ENCODE assay signal across 15 cellular contexts in the genomic region with DNA sequence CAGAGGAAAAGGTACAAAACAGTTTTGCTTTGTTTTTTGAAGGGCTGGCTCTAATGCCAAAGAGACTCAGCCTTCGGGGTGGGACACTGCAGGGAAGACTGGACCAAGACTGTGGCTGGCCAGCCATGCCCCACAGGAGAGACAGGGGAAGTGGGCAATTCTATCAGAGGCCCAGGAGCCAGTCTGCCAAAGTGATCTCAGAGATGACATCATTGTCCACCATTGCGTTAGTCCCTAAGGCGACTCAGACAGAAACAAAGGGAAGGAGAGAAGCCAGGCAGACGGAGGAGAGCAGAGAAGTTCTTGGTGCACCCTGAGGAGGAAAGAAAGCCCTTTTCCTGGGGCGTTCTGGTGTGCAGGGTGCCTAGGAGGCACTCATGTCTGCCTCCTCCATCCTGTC. TPM values are rescaled to one million over a fixed set of nuclear protein-coding genes. Genes with fewer than 3 reads are reported as not detected.
DNase-seq lines count a peak whose midpoint lies in the region; ATAC-seq and TF ChIP-seq lines count a peak whose summit lies in the region.
"Had no signal": no experiment of that assay in that cellular context is flagged by ENCODE, and none has a peak within 500 bp of the region (broad histone marks: within the 10 kb centered on the region; RNA-seq: fewer than 3 reads in every experiment).

No MANE protein-coding gene starts in this region.

- in situ Hi-C loops in mammary epithelial cell (cut with MboI; ENCODE audit: low sequenced_read_pairs in 2 of 2): loop anchor here in 1 of 2 donors (25.0 kb wide), 1 partner anchor 292 kb away; no protein-coding TSS in a partner anchor

- BruUV-seq in mammary epithelial cell (replicated peaks; lab: Mats Ljungman, UMichigan) (no TSS peak), MCF 10A (replicated peaks; lab: Mats Ljungman, UMichigan) (no TSS peak)

- TF ChIP-seq CTCF in mammary epithelial cell (conservative IDR thresholded peaks at IDR 0.05 in 1 of 2, IDR thresholded peaks at IDR 0.05 in 1 of 2; ENCODE audit: extremely low read depth in 1 of 2, insufficient read depth in 1 of 2, low read depth in 1 of 2, low read length in 2 of 2): no peak
- TF ChIP-seq CTCF in MCF 10A (IDR thresholded peaks at IDR 0.05; ENCODE audit: unreplicated experiment): no peak
- no peak for TF ChIP-seq CTCF in foreskin fibroblast (IDR thresholded peaks at IDR 0.05; ENCODE audit: low read depth, low read length)
- TF ChIP-seq CTCF in upper lobe of right lung (IDR thresholded peaks at IDR 0.05): no peak

- DNase-seq in mammary epithelial cell (no peak), MCF 10A (ENCODE audit: unreplicated experiment) (no peak), foreskin fibroblast (peak; percentile 62 to 74), upper lobe of right lung (no peak), NCI-H748 treated with DMSO at 0.1 percent for 48 hours (lab: John Stamatoyannopoulos, UW) (no peak), NCI-H2029 treated with DMSO at 0.1 percent for 48 hours (lab: John Stamatoyannopoulos, UW) (no peak)
- DNase-seq: activated CD4-positive, alpha-beta T cell treated with anti-CD3 and anti-CD28 coated beads for 1 hour; body of pancreas; MM.1S; natural killer cell; NCI-H774 had no signal

- H3K4me3 Mint-ChIP-seq in MCF 10A (ENCODE audit: unreplicated experiment): no peak overlapping the region
- H3K4me3 Mint-ChIP-seq: natural killer cell had no signal

- ATAC-seq in SK-N-SH treated with all-trans-retinoic acid at 6 μM for 48 hours (peak; percentile 37), upper lobe of right lung (peak; percentile 30), HG03442 (IDR thresholded peaks at IDR 0.05; ENCODE audit: unreplicated experiment) (no peak)
- ATAC-seq: natural killer cell had no signal

- no peaks in the 10 kb centered on the region for H3K4me1 ChIP-seq in mammary epithelial cell (ENCODE audit: insufficient read depth, low read length)
- H3K4me1 ChIP-seq in upper lobe of right lung: peaks cover 6% of the 10 kb centered on the region

- H3K36me3 Mint-ChIP-seq in MCF 10A (ENCODE audit: insufficient read depth, unreplicated experiment): no peaks in the 10 kb centered on the region
- H3K36me3 Mint-ChIP-seq: natural killer cell had no signal

- H3K4me2 ChIP-seq in mammary epithelial cell (ENCODE audit: insufficient read depth, low read depth, low read length): no peak overlapping the region

- intact Hi-C loops in mammary epithelial cell (cut with micrococcal nuclease): loop anchor here (2.0 kb wide), 1 partner anchor 38 kb away; no protein-coding TSS in a partner anchor
- intact Hi-C loops in MCF 10A (cut with micrococcal nuclease): no loop called here
- intact Hi-C loops in upper lobe of right lung (cut with DNase I): no loop called here

- H3K79me2 ChIP-seq in mammary epithelial cell (ENCODE audit: insufficient read depth, low read length): no peaks in the 10 kb centered on the region

- dilution Hi-C loops in mammary epithelial cell (cut with HindIII; ENCODE audit: low sequenced_read_pairs): no loop called here

- no peaks in the 10 kb centered on the region for H4K20me1 ChIP-seq in mammary epithelial cell (ENCODE audit: insufficient read depth, low read length)

- H3K27me3 Mint-ChIP-seq in MCF 10A (ENCODE audit: insufficient read depth, unreplicated experiment): no peaks in the 10 kb centered on the region

- no peak overlapping the region for H3K9ac ChIP-seq in mammary epithelial cell (ENCODE audit: insufficient read depth, low read length)

- no peaks in the 10 kb centered on the region for H3K9me3 ChIP-seq in mammary epithelial cell (replicated peaks; ENCODE audit: insufficient read depth, low read length)
- H3K9me3 ChIP-seq in upper lobe of right lung: no peaks in the 10 kb centered on the region
- H3K9me3 ChIP-seq: body of pancreas, vagina had no signal

- H3K36me3 ChIP-seq in mammary epithelial cell (ENCODE audit: insufficient read depth, low read length) (no peaks in the 10 kb centered on the region), upper lobe of right lung (no peaks in the 10 kb centered on the region)
- H3K36me3 ChIP-seq: vagina had no signal

- peaks cover 10% of the 10 kb centered on the region for H3K4me1 Mint-ChIP-seq in MCF 10A (ENCODE audit: insufficient read depth, unreplicated experiment)
- H3K4me1 Mint-ChIP-seq: natural killer cell had no signal

- POLR2A ChIA-PET in MCF 10A (lab: Yijun Ruan, JAX): interaction anchor here (0.7 to 1.7 kb wide), 5 partner anchors 11 to 38 kb away, joined by 3 to 7 read pairs (median 5); no protein-coding TSS in a partner anchor

- no peak overlapping the region for H3K27ac ChIP-seq in mammary epithelial cell (ENCODE audit: insufficient read depth, low read depth, low read length)
- no peak overlapping the region for H3K27ac ChIP-seq in upper lobe of right lung
- H3K27ac ChIP-seq: vagina had no signal

- no peaks in the 10 kb centered on the region for H3K27me3 ChIP-seq in mammary epithelial cell (ENCODE audit: insufficient read depth, low read length)
- H3K27me3 ChIP-seq in upper lobe of right lung: no peaks in the 10 kb centered on the region
- H3K27me3 ChIP-seq: body of pancreas, vagina had no signal

- WGBS in mammary epithelial cell (ENCODE audit: low coverage, missing lambda C conversion rate): 63% methylated on average over 4 of the region's 5 CpGs

- no peak overlapping the region for H3K27ac Mint-ChIP-seq in MCF 10A (ENCODE audit: low read depth, unreplicated experiment)
- H3K27ac Mint-ChIP-seq: natural killer cell had no signal

- no peaks in the 10 kb centered on the region for H3K9me3 Mint-ChIP-seq in MCF 10A (ENCODE audit: unreplicated experiment)
- H3K9me3 Mint-ChIP-seq: natural killer cell had no signal

- CTCF ChIA-PET in mammary epithelial cell (lab: Charles Lee; ENCODE audit: low non-redundant PET) (no interaction called here), MCF 10A (lab: Yijun Ruan, JAX) (interaction anchor here (4.4 kb wide), 1 partner anchor 16 kb away, joined by 15 read pairs; no protein-coding TSS in a partner anchor)

- H2AFZ ChIP-seq in mammary epithelial cell (ENCODE audit: low read depth, low read length): peak overlapping the region; percentile 25

- no peak overlapping the region for H3K4me3 ChIP-seq in mammary epithelial cell (replicated peaks in 1 of 3; ENCODE audit: insufficient read depth in 1 of 3, low read depth in 2 of 3, low read length in 3 of 3)
- no peak overlapping the region for H3K4me3 ChIP-seq in foreskin fibroblast (ENCODE audit: low read depth in 1 of 2, low read length in 2 of 2)
- no peak overlapping the region for H3K4me3 ChIP-seq in upper lobe of right lung
- H3K4me3 ChIP-seq: body of pancreas, vagina had no signal

TF ChIP-seq in SK-N-SH treated with all-trans-retinoic acid at 6 μM for 48 hours, 23 proteins besides CTCF, POLR2A, EP300 and RAD21:
- TF ChIP-seq, protein P1, sequence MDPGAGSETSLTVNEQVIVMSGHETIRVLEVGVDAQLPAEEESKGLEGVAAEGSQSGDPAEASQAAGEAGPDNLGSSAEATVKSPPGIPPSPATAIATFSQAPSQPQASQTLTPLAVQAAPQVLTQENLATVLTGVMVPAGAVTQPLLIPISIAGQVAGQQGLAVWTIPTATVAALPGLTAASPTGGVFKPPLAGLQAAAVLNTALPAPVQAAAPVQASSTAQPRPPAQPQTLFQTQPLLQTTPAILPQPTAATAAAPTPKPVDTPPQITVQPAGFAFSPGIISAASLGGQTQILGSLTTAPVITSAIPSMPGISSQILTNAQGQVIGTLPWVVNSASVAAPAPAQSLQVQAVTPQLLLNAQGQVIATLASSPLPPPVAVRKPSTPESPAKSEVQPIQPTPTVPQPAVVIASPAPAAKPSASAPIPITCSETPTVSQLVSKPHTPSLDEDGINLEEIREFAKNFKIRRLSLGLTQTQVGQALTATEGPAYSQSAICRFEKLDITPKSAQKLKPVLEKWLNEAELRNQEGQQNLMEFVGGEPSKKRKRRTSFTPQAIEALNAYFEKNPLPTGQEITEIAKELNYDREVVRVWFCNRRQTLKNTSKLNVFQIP (CRISPR knock-in tag; IDR thresholded peaks at IDR 0.05; ENCODE audit: borderline replicate concordance, low read depth): no peak
- TF ChIP-seq, protein P2, sequence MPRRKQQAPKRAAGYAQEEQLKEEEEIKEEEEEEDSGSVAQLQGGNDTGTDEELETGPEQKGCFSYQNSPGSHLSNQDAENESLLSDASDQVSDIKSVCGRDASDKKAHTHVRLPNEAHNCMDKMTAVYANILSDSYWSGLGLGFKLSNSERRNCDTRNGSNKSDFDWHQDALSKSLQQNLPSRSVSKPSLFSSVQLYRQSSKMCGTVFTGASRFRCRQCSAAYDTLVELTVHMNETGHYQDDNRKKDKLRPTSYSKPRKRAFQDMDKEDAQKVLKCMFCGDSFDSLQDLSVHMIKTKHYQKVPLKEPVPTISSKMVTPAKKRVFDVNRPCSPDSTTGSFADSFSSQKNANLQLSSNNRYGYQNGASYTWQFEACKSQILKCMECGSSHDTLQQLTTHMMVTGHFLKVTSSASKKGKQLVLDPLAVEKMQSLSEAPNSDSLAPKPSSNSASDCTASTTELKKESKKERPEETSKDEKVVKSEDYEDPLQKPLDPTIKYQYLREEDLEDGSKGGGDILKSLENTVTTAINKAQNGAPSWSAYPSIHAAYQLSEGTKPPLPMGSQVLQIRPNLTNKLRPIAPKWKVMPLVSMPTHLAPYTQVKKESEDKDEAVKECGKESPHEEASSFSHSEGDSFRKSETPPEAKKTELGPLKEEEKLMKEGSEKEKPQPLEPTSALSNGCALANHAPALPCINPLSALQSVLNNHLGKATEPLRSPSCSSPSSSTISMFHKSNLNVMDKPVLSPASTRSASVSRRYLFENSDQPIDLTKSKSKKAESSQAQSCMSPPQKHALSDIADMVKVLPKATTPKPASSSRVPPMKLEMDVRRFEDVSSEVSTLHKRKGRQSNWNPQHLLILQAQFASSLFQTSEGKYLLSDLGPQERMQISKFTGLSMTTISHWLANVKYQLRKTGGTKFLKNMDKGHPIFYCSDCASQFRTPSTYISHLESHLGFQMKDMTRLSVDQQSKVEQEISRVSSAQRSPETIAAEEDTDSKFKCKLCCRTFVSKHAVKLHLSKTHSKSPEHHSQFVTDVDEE (CRISPR knock-in tag; IDR thresholded peaks at IDR 0.05): no peak
TF ChIP-seq in SK-N-SH treated with all-trans-retinoic acid at 6 μM for 48 hours: peak in this region for 0.

RNA-seq across cellular contexts. Expression of gene OPTC, which starts 26.4 kb away (rescaled TPM):
- total RNA-seq in mammary epithelial cell: not detected
- polyA plus RNA-seq in mammary epithelial cell: not detected
- polyA minus RNA-seq in mammary epithelial cell: not detected
- not detected in 2 replicates for total RNA-seq in MCF 10A (2022)
- total RNA-seq in upper lobe of right lung: not detected
- total RNA-seq: body of pancreas, natural killer cell, vagina had no signal
- polyA plus RNA-seq: AG04450 had no signal

RNA-seq across cellular contexts. Expression of gene PRELP, which starts 44.7 kb away (rescaled TPM):
- total RNA-seq in mammary epithelial cell (under 1 TPM; under 0.01 to 0.12 TPM), MCF 10A (2022) (not detected in 2 replicates), upper lobe of right lung (91.8 TPM)
- polyA plus RNA-seq in mammary epithelial cell: 0.03 TPM
- 1.6 TPM for polyA minus RNA-seq in mammary epithelial cell
- total RNA-seq: natural killer cell had no signal

Comparison
In these comparisons a context has a peak if more than half of its experiments do, and no peak if none do; other contexts are left out.
1. DNase-seq: peak in foreskin fibroblast (2 of 2); none in mammary epithelial cell (single experiment), MCF 10A (single experiment), upper lobe of right lung (single experiment), NCI-H748 treated with DMSO at 0.1 percent for 48 hours (single experiment) and NCI-H2029 treated with DMSO at 0.1 percent for 48 hours (single experiment).
2. RNA of gene PRELP, which starts 44.7 kb away (total RNA-seq): 91.8 TPM in upper lobe of right lung (single experiment); under 0.01 to 0.12 TPM in mammary epithelial cell and not detected in MCF 10A; every median in the first group is over 10 times any median in the second.